ENCODE assay signal across 12 cellular contexts in the genomic region with DNA sequence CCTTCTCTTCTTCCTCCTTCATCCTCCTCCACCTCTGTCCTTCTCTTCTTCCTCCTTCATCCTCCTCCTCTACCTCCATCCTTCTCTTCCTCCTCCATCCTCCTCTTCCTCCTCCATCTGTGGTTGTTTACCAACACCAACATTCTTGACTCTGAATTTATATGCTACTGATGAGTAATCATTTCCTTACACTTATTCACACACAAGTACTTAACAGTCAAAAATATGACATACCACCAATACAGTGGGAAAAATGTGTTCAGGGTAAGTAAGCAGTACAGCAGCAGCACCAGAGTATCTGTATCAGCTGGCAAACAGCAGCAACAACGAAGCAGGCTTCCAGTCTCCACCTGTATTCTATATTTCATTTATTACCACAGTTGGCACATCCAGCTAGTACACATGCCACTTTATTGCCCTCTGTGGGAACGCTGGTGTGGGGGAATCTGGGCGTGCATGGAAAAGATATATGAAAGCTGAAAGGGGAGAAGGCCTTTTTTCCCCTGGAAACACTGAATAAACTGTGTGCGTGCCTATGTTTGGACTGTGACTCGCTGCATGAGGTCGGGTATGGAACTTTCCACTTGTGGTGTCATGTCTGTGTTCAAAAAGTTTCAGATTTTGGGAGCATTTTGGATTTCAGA. TPM values are rescaled to one million over a fixed set of nuclear protein-coding genes. Genes with fewer than 3 reads are reported as not detected.
DNase-seq lines count a peak whose midpoint lies in the region; ATAC-seq and TF ChIP-seq lines count a peak whose summit lies in the region.
"Had no signal": no experiment of that assay in that cellular context is flagged by ENCODE, and none has a peak within 500 bp of the region (broad histone marks: within the 10 kb centered on the region; RNA-seq: fewer than 3 reads in every experiment).

No MANE protein-coding gene starts in this region.

- H3K9me3 ChIP-seq in fibroblast of lung (ENCODE audit: control insufficient read depth, insufficient read depth, low read depth, low read length) (no peaks in the 10 kb centered on the region), vagina (no peaks in the 10 kb centered on the region)

- H3K4me1 ChIP-seq in fibroblast of lung (ENCODE audit: control insufficient read depth, extremely low read depth, insufficient read depth, low read length) (peaks cover 16% of the 10 kb centered on the region), vagina (peaks cover 30% of the 10 kb centered on the region)

- H4K20me1 ChIP-seq in fibroblast of lung (ENCODE audit: control insufficient read depth, extremely low read depth, insufficient read depth, low read length): no peaks in the 10 kb centered on the region

- H3K79me2 ChIP-seq in fibroblast of lung (ENCODE audit: control insufficient read depth, insufficient read depth, low read length): peaks cover 23% of the 10 kb centered on the region

- H3K27ac ChIP-seq in fibroblast of lung (ENCODE audit: insufficient read depth, low read length) (peak overlapping the region; percentile 72), vagina (no peak overlapping the region)

- no peak for TF ChIP-seq POLR2A in vagina (IDR thresholded peaks at IDR 0.05)

- H2AFZ ChIP-seq in fibroblast of lung (ENCODE audit: low read length): no peak overlapping the region

- no peaks in the 10 kb centered on the region for H3K9me3 Mint-ChIP-seq in activated T-cell treated with anti-CD3 and anti-CD28 coated beads, Interleukin-2, amount 50 U/mL, for 24 hours
- no peaks in the 10 kb centered on the region for H3K9me3 Mint-ChIP-seq in activated CD8-positive, alpha-beta T cell treated with anti-CD3 and anti-CD28 coated beads, Interleukin-2, amount 10 ng/mL, durations not matched to agents 7 days and 5 days (ENCODE audit: insufficient read depth)
- no peaks in the 10 kb centered on the region for H3K9me3 Mint-ChIP-seq in stimulated activated naive CD8-positive, alpha-beta T cell treated with anti-CD3 and anti-CD28 coated beads, Interleukin-15, Interleukin-2, amounts not matched to agents 100 ng/mL and 50 ng/mL, for 24 hours

- no peak for TF ChIP-seq CTCF in fibroblast of lung (conservative IDR thresholded peaks at IDR 0.05 in 1 of 2, IDR thresholded peaks at IDR 0.05 in 1 of 2; ENCODE audit: low read depth in 1 of 2, low read length in 2 of 2)
- TF ChIP-seq CTCF in vagina (IDR thresholded peaks at IDR 0.05): no peak

- peak overlapping the region; percentile 47 for H3K4me3 Mint-ChIP-seq in activated T-cell treated with anti-CD3 and anti-CD28 coated beads, Interleukin-2, amount 50 U/mL, for 24 hours
- H3K4me3 Mint-ChIP-seq in activated CD8-positive, alpha-beta T cell treated with anti-CD3 and anti-CD28 coated beads, Interleukin-2, amount 10 ng/mL, durations not matched to agents 7 days and 5 days: no peak overlapping the region
- H3K4me3 Mint-ChIP-seq in stimulated activated naive CD8-positive, alpha-beta T cell treated with anti-CD3 and anti-CD28 coated beads, Interleukin-15, Interleukin-2, amounts not matched to agents 100 ng/mL and 50 ng/mL, for 24 hours: peak overlapping the region; percentile 57
- H3K4me3 Mint-ChIP-seq: B cell had no signal

- peak overlapping the region; percentile 96 for H3K27ac Mint-ChIP-seq in activated T-cell treated with anti-CD3 and anti-CD28 coated beads, Interleukin-2, amount 50 U/mL, for 24 hours
- H3K27ac Mint-ChIP-seq in activated CD8-positive, alpha-beta T cell treated with anti-CD3 and anti-CD28 coated beads, Interleukin-2, amount 10 ng/mL, durations not matched to agents 7 days and 5 days: peak overlapping the region; percentile 65
- H3K27ac Mint-ChIP-seq in stimulated activated naive CD8-positive, alpha-beta T cell treated with anti-CD3 and anti-CD28 coated beads, Interleukin-15, Interleukin-2, amounts not matched to agents 100 ng/mL and 50 ng/mL, for 24 hours: peak overlapping the region; percentile 99
- H3K27ac Mint-ChIP-seq: B cell had no signal

- peak; percentile 27 for ATAC-seq in activated CD8-positive, alpha-beta T cell treated with anti-CD3 and anti-CD28 coated beads, Interleukin-2, amount 10 ng/mL, durations not matched to agents 7 days and 5 days
- ATAC-seq in HG02763 (IDR thresholded peaks at IDR 0.05; ENCODE audit: unreplicated experiment): no peak

- intact Hi-C loops in vagina (cut with DNase I): no loop called here

- in situ Hi-C loops in KBM-7 (cut with MboI; ENCODE audit: low pct_unique_long_range_greater_than_20kb, low sequenced_read_pairs): no loop called here

- DNase-seq in activated T-cell treated with anti-CD3 and anti-CD28 coated beads, Interleukin-2, amount 50 U/mL, for 24 hours: peak; percentile 52
- no peak for DNase-seq in activated T-cell treated with anti-CD3 and anti-CD28 coated beads, Interleukin-2, amount 50 U/mL, for 1 hour
- DNase-seq in activated CD8-positive, alpha-beta T cell treated with anti-CD3 and anti-CD28 coated beads, Interleukin-2, amount 10 ng/mL, durations not matched to agents 7 days and 5 days: no peak
- DNase-seq in fibroblast of lung (ENCODE audit: low read depth in 2 of 2) (peak; percentile 46 to 80), KBM-7 (no peak), vagina (ENCODE audit: extremely low spot score in 2 of 2) (no peak)
- DNase-seq: activated gamma-delta T cell, Kasumi-1, nucleus accumbens had no signal

- H3K9ac ChIP-seq in fibroblast of lung (ENCODE audit: insufficient read depth, low read length): no peak overlapping the region

- H3K27me3 ChIP-seq in fibroblast of lung (ENCODE audit: control insufficient read depth, insufficient read depth, low read length) (no peaks in the 10 kb centered on the region), vagina (no peaks in the 10 kb centered on the region)

- H3K36me3 ChIP-seq in fibroblast of lung (ENCODE audit: control insufficient read depth, insufficient read depth, low read length) (peaks cover 1% of the 10 kb centered on the region), vagina (peaks cover 0 to 17% of the 10 kb centered on the region in 2 donors)

- peak overlapping the region; percentile 48 for H3K4me2 ChIP-seq in fibroblast of lung (ENCODE audit: extremely low read depth, insufficient read depth, low read length)

- peaks cover 53% of the 10 kb centered on the region for H3K4me1 Mint-ChIP-seq in activated T-cell treated with anti-CD3 and anti-CD28 coated beads, Interleukin-2, amount 50 U/mL, for 24 hours (ENCODE audit: low read depth)
- peaks cover 19% of the 10 kb centered on the region for H3K4me1 Mint-ChIP-seq in activated CD8-positive, alpha-beta T cell treated with anti-CD3 and anti-CD28 coated beads, Interleukin-2, amount 10 ng/mL, durations not matched to agents 7 days and 5 days (ENCODE audit: low read depth)
- peaks cover 53% of the 10 kb centered on the region for H3K4me1 Mint-ChIP-seq in stimulated activated naive CD8-positive, alpha-beta T cell treated with anti-CD3 and anti-CD28 coated beads, Interleukin-15, Interleukin-2, amounts not matched to agents 100 ng/mL and 50 ng/mL, for 24 hours (ENCODE audit: low read depth)

- POLR2A ChIA-PET in activated CD8-positive, alpha-beta T cell treated with anti-CD3 and anti-CD28 coated beads, Interleukin-2, amount 10 ng/mL, durations not matched to agents 7 days and 5 days (lab: Charles Lee): no interaction called here

- CTCF ChIA-PET in activated CD8-positive, alpha-beta T cell treated with anti-CD3 and anti-CD28 coated beads, Interleukin-2, amount 10 ng/mL, durations not matched to agents 7 days and 5 days (lab: Charles Lee): no interaction called here

- peaks cover 71% of the 10 kb centered on the region for H3K36me3 Mint-ChIP-seq in activated T-cell treated with anti-CD3 and anti-CD28 coated beads, Interleukin-2, amount 50 U/mL, for 24 hours (ENCODE audit: low read depth)
- peaks cover 39% of the 10 kb centered on the region for H3K36me3 Mint-ChIP-seq in activated CD8-positive, alpha-beta T cell treated with anti-CD3 and anti-CD28 coated beads, Interleukin-2, amount 10 ng/mL, durations not matched to agents 7 days and 5 days (ENCODE audit: low read depth)
- H3K36me3 Mint-ChIP-seq in stimulated activated naive CD8-positive, alpha-beta T cell treated with anti-CD3 and anti-CD28 coated beads, Interleukin-15, Interleukin-2, amounts not matched to agents 100 ng/mL and 50 ng/mL, for 24 hours (ENCODE audit: low read depth): peaks cover 68% of the 10 kb centered on the region

- H3K4me3 ChIP-seq in fibroblast of lung (replicated peaks in 1 of 4; ENCODE audit: control extremely low read depth in 1 of 4, insufficient read depth in 1 of 4, low read depth in 3 of 4, low read length in 4 of 4) (no peak overlapping the region), vagina (no peak overlapping the region)

- no peaks in the 10 kb centered on the region for H3K27me3 Mint-ChIP-seq in activated T-cell treated with anti-CD3 and anti-CD28 coated beads, Interleukin-2, amount 50 U/mL, for 24 hours
- H3K27me3 Mint-ChIP-seq in activated CD8-positive, alpha-beta T cell treated with anti-CD3 and anti-CD28 coated beads, Interleukin-2, amount 10 ng/mL, durations not matched to agents 7 days and 5 days (ENCODE audit: low read depth): no peaks in the 10 kb centered on the region
- no peaks in the 10 kb centered on the region for H3K27me3 Mint-ChIP-seq in stimulated activated naive CD8-positive, alpha-beta T cell treated with anti-CD3 and anti-CD28 coated beads, Interleukin-15, Interleukin-2, amounts not matched to agents 100 ng/mL and 50 ng/mL, for 24 hours
- H3K27me3 Mint-ChIP-seq: B cell had no signal

RNA-seq across cellular contexts. Expression of gene ADSS2, which starts 16.0 kb away (rescaled TPM):
- 10 to 100 TPM; 53.3 to 54.6 TPM for total RNA-seq in activated CD8-positive, alpha-beta T cell treated with anti-CD3 and anti-CD28 coated beads, Interleukin-2, amount 10 ng/mL, durations not matched to agents 7 days and 5 days
- total RNA-seq in fibroblast of lung (50.1 and 62.1 TPM in 2 replicates), vagina (38.1 TPM)
- 54.0 and 55.9 TPM in 2 replicates for polyA plus RNA-seq in fibroblast of lung
- polyA plus RNA-seq in fibroblast of lung (2012): 35.0 and 36.9 TPM in 2 replicates
- polyA minus RNA-seq in fibroblast of lung (ENCODE audit: low replicate concordance): 0.85 and 2.8 TPM in 2 replicates

RNA-seq across cellular contexts. Expression of gene CATSPERE, which starts 25.4 kb away (rescaled TPM):
- total RNA-seq in activated CD8-positive, alpha-beta T cell treated with anti-CD3 and anti-CD28 coated beads, Interleukin-2, amount 10 ng/mL, durations not matched to agents 7 days and 5 days: under 1 TPM; 0.37 to 0.61 TPM
- 0.77 and 0.99 TPM in 2 replicates for total RNA-seq in fibroblast of lung
- polyA plus RNA-seq in fibroblast of lung: 0.08 and 0.59 TPM in 2 replicates
- 0.05 TPM in 1 of 2 replicates, not detected in the other for polyA plus RNA-seq in fibroblast of lung (2012)
- polyA minus RNA-seq in fibroblast of lung (ENCODE audit: low replicate concordance): not detected in 2 replicates
- total RNA-seq in vagina: 0.98 TPM

Comparison
In these comparisons a context has a peak if more than half of its experiments do, and no peak if none do; other contexts are left out.
1. DNase-seq: peak in activated T-cell treated with anti-CD3 and anti-CD28 coated beads, Interleukin-2, amount 50 U/mL, for 24 hours (single experiment) and fibroblast of lung (2 of 2); none in activated T-cell treated with anti-CD3 and anti-CD28 coated beads, Interleukin-2, amount 50 U/mL, for 1 hour (single experiment), activated CD8-positive, alpha-beta T cell treated with anti-CD3 and anti-CD28 coated beads, Interleukin-2, amount 10 ng/mL, durations not matched to agents 7 days and 5 days (single experiment), KBM-7 (single experiment) and vagina (0 of 2).
2. Peak in every context shown above with its lines, with median percentiles within 50 percentile points of each other: H3K27ac Mint-ChIP-seq.